ENCODE assay signal across 13 cellular contexts in the genomic region with DNA sequence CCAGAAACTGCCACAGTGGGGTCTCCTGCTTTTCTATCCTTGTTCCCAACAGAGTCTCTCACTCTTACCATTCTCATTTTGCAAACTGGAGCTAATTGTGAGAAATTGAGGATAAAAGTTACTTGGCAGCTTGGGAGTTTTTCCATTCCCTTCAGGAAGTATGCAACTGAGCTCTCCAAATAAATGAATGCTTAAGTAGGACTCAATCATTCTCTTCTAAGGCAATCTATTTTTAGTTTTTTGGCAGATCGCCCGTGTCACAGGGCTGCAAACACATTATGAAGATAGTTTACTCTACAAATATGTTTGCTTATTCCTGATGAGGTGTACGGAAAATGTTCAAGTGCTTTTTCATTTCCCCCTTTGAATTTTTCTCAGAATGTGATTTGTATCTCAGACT. TPM values are rescaled to one million over a fixed set of nuclear protein-coding genes. Genes with fewer than 3 reads are reported as not detected.
A peak's percentile ranks its signal among the peaks of the same experiment; 100 is the strongest.
DNase-seq lines count a peak whose midpoint lies in the region; ATAC-seq, FAIRE-seq and TF ChIP-seq lines count a peak whose summit lies in the region.
"Had no signal": no experiment of that assay in that cellular context is flagged by ENCODE, and none has a peak within 500 bp of the region (broad histone marks: within the 10 kb centered on the region; RNA-seq: fewer than 3 reads in every experiment).

No MANE protein-coding gene starts in this region.

- no peaks in the 10 kb centered on the region for H4K20me1 ChIP-seq in HepG2 (ENCODE audit: insufficient read depth, low read length)
- H4K20me1 ChIP-seq: BLaER1 had no signal

- H3K36me3 ChIP-seq in liver (ENCODE audit: control insufficient read depth in 4 of 4, insufficient read depth in 3 of 4, low read depth in 1 of 4, low read length in 3 of 4) (no peaks in the 10 kb centered on the region), HepG2 (replicated peaks in 1 of 2; ENCODE audit: control insufficient read depth in 1 of 2, insufficient read depth in 2 of 2, low read length in 2 of 2) (no peaks in the 10 kb centered on the region), adrenal gland (replicated peaks in 1 of 2) (no peaks in the 10 kb centered on the region), aorta (ENCODE audit: control insufficient read depth in 1 of 2, insufficient read depth in 2 of 2, low read length in 1 of 2) (no peaks in the 10 kb centered on the region)
- H3K36me3 ChIP-seq: BLaER1, SJSA1 had no signal

- no peak for ATAC-seq in HepG2
- peak; percentile 73 for ATAC-seq in aorta (ENCODE audit: low FRiP score)
- ATAC-seq in activated CD8-positive, alpha-beta memory T cell treated with anti-CD3 and anti-CD28 coated beads, Interleukin-2, amount 10 ng/mL, durations not matched to agents 7 days and 5 days = no peak
- no peak for ATAC-seq in stimulated activated effector memory CD8-positive, alpha-beta T cell treated with anti-CD3 and anti-CD28 coated beads, Interleukin-12 subunit alpha, Interleukin-12 subunit beta, amount 100 ng/mL, for 72 hours

- no TSS peak for BruUV-seq in HepG2 (replicated peaks; lab: Mats Ljungman, UMichigan)

- H3K4me1 Mint-ChIP-seq in activated CD8-positive, alpha-beta memory T cell treated with anti-CD3 and anti-CD28 coated beads, Interleukin-2, amount 10 ng/mL, durations not matched to agents 7 days and 5 days = no peaks in the 10 kb centered on the region
- H3K4me1 Mint-ChIP-seq in stimulated activated effector memory CD8-positive, alpha-beta T cell treated with anti-CD3 and anti-CD28 coated beads, Interleukin-12 subunit alpha, Interleukin-12 subunit beta, amount 100 ng/mL, for 72 hours = no peaks in the 10 kb centered on the region
- H3K4me1 Mint-ChIP-seq: memory B cell had no signal

- H3K36me3 Mint-ChIP-seq in activated CD8-positive, alpha-beta memory T cell treated with anti-CD3 and anti-CD28 coated beads, Interleukin-2, amount 10 ng/mL, durations not matched to agents 7 days and 5 days = no peaks in the 10 kb centered on the region
- H3K36me3 Mint-ChIP-seq in stimulated activated effector memory CD8-positive, alpha-beta T cell treated with anti-CD3 and anti-CD28 coated beads, Interleukin-12 subunit alpha, Interleukin-12 subunit beta, amount 100 ng/mL, for 72 hours = no peaks in the 10 kb centered on the region
- H3K36me3 Mint-ChIP-seq: memory B cell had no signal

- FAIRE-seq in HepG2 (lab: Jason Lieb, UNC) = no peak

- no peaks in the 10 kb centered on the region for H3K4me1 ChIP-seq in liver (ENCODE audit: control insufficient read depth in 4 of 4, insufficient read depth in 4 of 4, low read length in 3 of 4)
- H3K4me1 ChIP-seq in HepG2 (ENCODE audit: insufficient read depth, low read length) = no peaks in the 10 kb centered on the region
- no peaks in the 10 kb centered on the region for H3K4me1 ChIP-seq in adrenal gland (replicated peaks in 1 of 2)
- no peaks in the 10 kb centered on the region for H3K4me1 ChIP-seq in aorta (ENCODE audit: control insufficient read depth in 1 of 2, insufficient read depth in 2 of 2, low read length in 2 of 2)
- H3K4me1 ChIP-seq: BLaER1, SJSA1 had no signal

- H3K9me3 ChIP-seq in liver (ENCODE audit: control insufficient read depth in 4 of 4, low read length in 3 of 4) (no peaks in the 10 kb centered on the region), HepG2 (ENCODE audit: low read length) (no peaks in the 10 kb centered on the region), adrenal gland (replicated peaks in 1 of 3) (no peaks in the 10 kb centered on the region), aorta (ENCODE audit: control insufficient read depth, low read length) (no peaks in the 10 kb centered on the region)
- H3K9me3 ChIP-seq: BLaER1, SJSA1 had no signal

- 7% methylated on average over 3 of the region's 3 CpGs for WGBS in liver
- WGBS in HepG2 (ENCODE audit: low lambda C conversion rate) = 42% methylated on average over 3 of the region's 3 CpGs
- WGBS in adrenal gland, 4 donors = 13 to 47% (median 23%) methylated on average over 3 of the region's 3 CpGs
- 3 to 25% methylated on average over 3 of the region's 3 CpGs for WGBS in aorta, 2 donors

- TF ChIP-seq EP300 in HepG2 (IDR thresholded peaks at IDR 0.05; ENCODE audit: low read depth in 2 of 2, low read length in 2 of 2) = no peak
- TF ChIP-seq EP300 in HepG2 (CRISPR knock-in tag; IDR thresholded peaks at IDR 0.05; ENCODE audit: borderline replicate concordance) = no peak

- POLR2A ChIA-PET in HepG2 (lab: Yijun Ruan, JAX) = no interaction called here

- no peaks in the 10 kb centered on the region for H3K79me2 ChIP-seq in HepG2 (ENCODE audit: insufficient read depth, low read length)

- no peak for TF ChIP-seq CTCF in liver (IDR thresholded peaks at IDR 0.05; ENCODE audit: low read depth, low read length, missing input control)
- TF ChIP-seq CTCF in HepG2 (CRISPR knock-in tag; IDR thresholded peaks at IDR 0.05) = no peak
- TF ChIP-seq CTCF in adrenal gland (IDR thresholded peaks at IDR 0.05) = no peak

- no peak overlapping the region for H3K4me2 ChIP-seq in HepG2 (ENCODE audit: low read depth, low read length)
- H3K4me2 ChIP-seq: BLaER1 had no signal

- in situ Hi-C loops in HepG2 (cut with HindIII; ENCODE audit: extremely low pct_ligation_motif_present, low pct_unique_long_range_greater_than_20kb) = no loop called here

- H3K27ac Mint-ChIP-seq in activated CD8-positive, alpha-beta memory T cell treated with anti-CD3 and anti-CD28 coated beads, Interleukin-2, amount 10 ng/mL, durations not matched to agents 7 days and 5 days = no peak overlapping the region
- H3K27ac Mint-ChIP-seq in stimulated activated effector memory CD8-positive, alpha-beta T cell treated with anti-CD3 and anti-CD28 coated beads, Interleukin-12 subunit alpha, Interleukin-12 subunit beta, amount 100 ng/mL, for 72 hours = no peak overlapping the region
- H3K27ac Mint-ChIP-seq: memory B cell had no signal

- intact Hi-C loops in HepG2 (cut with micrococcal nuclease; ENCODE audit: unreplicated experiment) = no loop called here
- intact Hi-C loops in adrenal gland (cut with DNase I) = no loop called here
- intact Hi-C loops in aorta (cut with DNase I) = no loop called here

- TF ChIP-seq POLR2A in HepG2 (IDR thresholded peaks at IDR 0.05; ENCODE audit: insufficient read depth in 1 of 2, low read depth in 2 of 2, low read length in 2 of 2) (no peak), adrenal gland (IDR thresholded peaks at IDR 0.05) (no peak)

- CTCF ChIA-PET in HepG2 (lab: Yijun Ruan, JAX; ENCODE audit: low intra/inter-chr PET ratio, low total read pairs) = no interaction called here
- CTCF ChIA-PET in activated CD8-positive, alpha-beta memory T cell treated with anti-CD3 and anti-CD28 coated beads, Interleukin-2, amount 10 ng/mL, durations not matched to agents 7 days and 5 days (lab: Charles Lee) = no interaction called here

- H3K9me3 Mint-ChIP-seq in activated CD8-positive, alpha-beta memory T cell treated with anti-CD3 and anti-CD28 coated beads, Interleukin-2, amount 10 ng/mL, durations not matched to agents 7 days and 5 days (ENCODE audit: low read depth) = no peaks in the 10 kb centered on the region
- H3K9me3 Mint-ChIP-seq in stimulated activated effector memory CD8-positive, alpha-beta T cell treated with anti-CD3 and anti-CD28 coated beads, Interleukin-12 subunit alpha, Interleukin-12 subunit beta, amount 100 ng/mL, for 72 hours = no peaks in the 10 kb centered on the region
- H3K9me3 Mint-ChIP-seq: memory B cell had no signal

- no peak for DNase-seq in HepG2 (ENCODE audit: low spot score)
- peak; percentile 26 to 66 (median 40) for DNase-seq in adrenal gland
- peak; percentile 19 for DNase-seq in hepatic stellate cell (ENCODE audit: low spot score)
- DNase-seq in aorta = no peak
- no peak for DNase-seq in activated CD8-positive, alpha-beta memory T cell treated with anti-CD3 and anti-CD28 coated beads, Interleukin-2, amount 10 ng/mL, durations not matched to agents 7 days and 5 days
- no peak for DNase-seq in stimulated activated effector memory CD8-positive, alpha-beta T cell treated with anti-CD3 and anti-CD28 coated beads, Interleukin-12 subunit alpha, Interleukin-12 subunit beta, amount 100 ng/mL, for 72 hours (ENCODE audit: low spot score in 2 of 2)
- DNase-seq in SW 1271 (lab: John Stamatoyannopoulos, UW) = no peak
- DNase-seq: activated CD8-positive, alpha-beta memory T cell treated with anti-CD3 and anti-CD28 coated beads, Interleukin-2, amount 50 U/mL, for 48 hours; stimulated activated CD4-positive, alpha-beta T cell treated with anti-CD3 and anti-CD28 coated beads, Interleukin-4, amount 100 ng/mL, for 1 hour had no signal

- no peak overlapping the region for H2AFZ ChIP-seq in HepG2 (ENCODE audit: low read length)

- TF ChIP-seq RAD21 in liver (IDR thresholded peaks at IDR 0.05) (no peak), HepG2 (CRISPR knock-in tag; IDR thresholded peaks at IDR 0.05) (no peak)

- H3K27me3 Mint-ChIP-seq in activated CD8-positive, alpha-beta memory T cell treated with anti-CD3 and anti-CD28 coated beads, Interleukin-2, amount 10 ng/mL, durations not matched to agents 7 days and 5 days = no peaks in the 10 kb centered on the region
- H3K27me3 Mint-ChIP-seq: memory B cell had no signal

- H3K4me3 Mint-ChIP-seq in activated CD8-positive, alpha-beta memory T cell treated with anti-CD3 and anti-CD28 coated beads, Interleukin-2, amount 10 ng/mL, durations not matched to agents 7 days and 5 days = no peak overlapping the region
- H3K4me3 Mint-ChIP-seq in stimulated activated effector memory CD8-positive, alpha-beta T cell treated with anti-CD3 and anti-CD28 coated beads, Interleukin-12 subunit alpha, Interleukin-12 subunit beta, amount 100 ng/mL, for 72 hours = no peak overlapping the region
- H3K4me3 Mint-ChIP-seq: memory B cell had no signal

- H3K4me3 ChIP-seq in liver (ENCODE audit: low read depth in 1 of 3, low read length in 3 of 3) (no peak overlapping the region), HepG2 (replicated peaks in 1 of 3; ENCODE audit: insufficient read depth in 1 of 3, low read depth in 2 of 3, low read length in 3 of 3) (no peak overlapping the region), adrenal gland (no peak overlapping the region), aorta (ENCODE audit: low read length in 2 of 2) (no peak overlapping the region)
- H3K4me3 ChIP-seq: BLaER1, SJSA1 had no signal

- H3K27me3 ChIP-seq in liver (ENCODE audit: control insufficient read depth in 4 of 4, insufficient read depth in 4 of 4, low read length in 3 of 4) = peaks cover 0 to 2% (median 0%) of the 10 kb centered on the region in 4 donors
- no peaks in the 10 kb centered on the region for H3K27me3 ChIP-seq in HepG2 (ENCODE audit: control insufficient read depth in 1 of 2, insufficient read depth in 2 of 2, low read length in 2 of 2)
- H3K27me3 ChIP-seq in adrenal gland = peaks cover 8% of the 10 kb centered on the region
- no peaks in the 10 kb centered on the region for H3K27me3 ChIP-seq in aorta (ENCODE audit: control insufficient read depth in 1 of 2, insufficient read depth in 2 of 2, low read length in 1 of 2)
- H3K27me3 ChIP-seq: SJSA1 had no signal

- H3K27ac ChIP-seq in liver (ENCODE audit: low read depth in 1 of 2, low read length in 2 of 2) = peak overlapping the region in 1 of 2 donors; percentile 20
- no peak overlapping the region for H3K27ac ChIP-seq in HepG2 (ENCODE audit: extremely low read length, insufficient read depth, low read length)
- peak overlapping the region in 2 of 5 donors; percentile 29 to 58 for H3K27ac ChIP-seq in adrenal gland
- H3K27ac ChIP-seq in aorta (ENCODE audit: low read depth in 1 of 2, low read length in 2 of 2) = no peak overlapping the region
- H3K27ac ChIP-seq: BLaER1, SJSA1 had no signal

- H3K9ac ChIP-seq in liver (ENCODE audit: low read depth in 1 of 2, low read length in 2 of 2) (no peak overlapping the region), HepG2 (ENCODE audit: insufficient read depth, low read depth, low read length) (no peak overlapping the region)
- H3K9ac ChIP-seq: BLaER1 had no signal

RNA-seq across cellular contexts. Expression of a gene that starts 5.3 kb away (rescaled TPM):
- total RNA-seq in liver = not detected
- under 1 TPM in 1 of 2 donors, not detected in 1; 0.03 TPM for polyA plus RNA-seq in liver
- total RNA-seq in HepG2 (2016; rRNA removed; fragmentation: Illumina TruSeq; extraction: Trizol) = not detected in 2 replicates
- total RNA-seq in HepG2 (2016; cell fraction: cytosol; rRNA removed; fragmentation: Illumina TruSeq; extraction: Trizol; ENCODE audit: low read depth) = not detected in 2 replicates
- total RNA-seq in HepG2 (2016; cell fraction: insoluble cytoplasmic fraction; rRNA removed; fragmentation: Illumina TruSeq; extraction: Trizol) = not detected in 2 replicates
- not detected in 2 replicates for total RNA-seq in HepG2 (2016; cell fraction: membrane; rRNA removed; fragmentation: Illumina TruSeq; extraction: Trizol)
- not detected in 2 replicates for total RNA-seq in HepG2 (2016; cell fraction: nucleus; rRNA removed; fragmentation: Illumina TruSeq; extraction: Trizol)
- not detected in 2 replicates for polyA plus RNA-seq in HepG2 (2011; rRNA removed)
- polyA plus RNA-seq in HepG2 (2011; cell fraction: cytosol; rRNA removed) = not detected in 2 replicates
- polyA plus RNA-seq in HepG2 (2011; cell fraction: nucleus; rRNA removed) = not detected in 2 replicates
- polyA plus RNA-seq in HepG2 (2012) = 0.07 TPM in 1 of 2 replicates, not detected in the other
- polyA plus RNA-seq in HepG2 (2016; cell fraction: cytosol; fragmentation: Illumina TruSeq; extraction: Trizol; ENCODE audit: low read depth) = not detected in 2 replicates
- not detected in 2 replicates for polyA plus RNA-seq in HepG2 (2016; cell fraction: insoluble cytoplasmic fraction; fragmentation: Illumina TruSeq; extraction: Trizol; ENCODE audit: low read depth)
- not detected in 2 replicates for polyA plus RNA-seq in HepG2 (2016; cell fraction: membrane; fragmentation: Illumina TruSeq; extraction: Trizol; ENCODE audit: low read depth)
- polyA plus RNA-seq in HepG2 (2016; cell fraction: nucleus; fragmentation: Illumina TruSeq; extraction: Trizol; ENCODE audit: insufficient read depth, low read depth) = not detected in 2 replicates
- not detected in 2 replicates for polyA minus RNA-seq in HepG2 (2011; rRNA and poly(A)+ RNA removed; ENCODE audit: low replicate concordance)
- not detected in 2 replicates for polyA minus RNA-seq in HepG2 (2011; cell fraction: cytosol; rRNA and poly(A)+ RNA removed)
- not detected in 2 replicates for polyA minus RNA-seq in HepG2 (2011; cell fraction: nucleus; rRNA and poly(A)+ RNA removed)
- under 1 TPM in 1 of 8 donors, not detected in 7; 0.14 TPM for total RNA-seq in adrenal gland
- not detected for polyA plus RNA-seq in adrenal gland
- total RNA-seq in aorta = not detected
- not detected for polyA plus RNA-seq in aorta
- total RNA-seq in activated CD8-positive, alpha-beta memory T cell treated with anti-CD3 and anti-CD28 coated beads, Interleukin-2, amount 10 ng/mL, durations not matched to agents 7 days and 5 days = not detected
- total RNA-seq: SJSA1 had no signal

RNA-seq across cellular contexts. Expression of a gene that starts 25.2 kb away (rescaled TPM):
- total RNA-seq in liver = 1 to 10 TPM; 7.9 to 8.7 TPM
- polyA plus RNA-seq in liver = 1 to 10 TPM; 3.0 to 3.3 TPM
- 13.0 and 19.9 TPM in 2 replicates for total RNA-seq in HepG2 (2016; rRNA removed; fragmentation: Illumina TruSeq; extraction: Trizol)
- total RNA-seq in HepG2 (2016; cell fraction: cytosol; rRNA removed; fragmentation: Illumina TruSeq; extraction: Trizol; ENCODE audit: low read depth) = 2.2 and 2.5 TPM in 2 replicates
- 13.9 and 16.6 TPM in 2 replicates for total RNA-seq in HepG2 (2016; cell fraction: insoluble cytoplasmic fraction; rRNA removed; fragmentation: Illumina TruSeq; extraction: Trizol)
- 9.6 and 12.7 TPM in 2 replicates for total RNA-seq in HepG2 (2016; cell fraction: membrane; rRNA removed; fragmentation: Illumina TruSeq; extraction: Trizol)
- total RNA-seq in HepG2 (2016; cell fraction: nucleus; rRNA removed; fragmentation: Illumina TruSeq; extraction: Trizol) = 17.7 and 21.1 TPM in 2 replicates
- 4.4 and 6.0 TPM in 2 replicates for polyA plus RNA-seq in HepG2 (2011; rRNA removed)
- polyA plus RNA-seq in HepG2 (2011; cell fraction: cytosol; rRNA removed) = 2.1 and 2.7 TPM in 2 replicates
- 6.5 and 7.0 TPM in 2 replicates for polyA plus RNA-seq in HepG2 (2011; cell fraction: nucleus; rRNA removed)
- 4.1 and 6.2 TPM in 2 replicates for polyA plus RNA-seq in HepG2 (2012)
- 1.2 and 1.7 TPM in 2 replicates for polyA plus RNA-seq in HepG2 (2016; cell fraction: cytosol; fragmentation: Illumina TruSeq; extraction: Trizol; ENCODE audit: low read depth)
- polyA plus RNA-seq in HepG2 (2016; cell fraction: insoluble cytoplasmic fraction; fragmentation: Illumina TruSeq; extraction: Trizol; ENCODE audit: low read depth) = 14.7 and 15.1 TPM in 2 replicates
- 5.5 and 6.4 TPM in 2 replicates for polyA plus RNA-seq in HepG2 (2016; cell fraction: membrane; fragmentation: Illumina TruSeq; extraction: Trizol; ENCODE audit: low read depth)
- polyA plus RNA-seq in HepG2 (2016; cell fraction: nucleus; fragmentation: Illumina TruSeq; extraction: Trizol; ENCODE audit: insufficient read depth, low read depth) = 21.5 and 24.4 TPM in 2 replicates
- polyA minus RNA-seq in HepG2 (2011; rRNA and poly(A)+ RNA removed; ENCODE audit: low replicate concordance) = 11.0 and 43.0 TPM in 2 replicates
- polyA minus RNA-seq in HepG2 (2011; cell fraction: cytosol; rRNA and poly(A)+ RNA removed) = 4.2 and 4.8 TPM in 2 replicates
- 19.6 and 23.0 TPM in 2 replicates for polyA minus RNA-seq in HepG2 (2011; cell fraction: nucleus; rRNA and poly(A)+ RNA removed)
- 1 to 10 TPM; 1.1 to 6.8 (median 5.0) TPM for total RNA-seq in adrenal gland
- 1 to 10 TPM; 4.2 to 5.7 (median 5.2) TPM for polyA plus RNA-seq in adrenal gland
- total RNA-seq in aorta = 10 to 100 TPM; 13.9 to 20.4 TPM
- polyA plus RNA-seq in aorta = 1 to 10 TPM; 5.4 to 7.1 TPM
- 10 to 100 TPM; 21.5 to 25.0 TPM for total RNA-seq in activated CD8-positive, alpha-beta memory T cell treated with anti-CD3 and anti-CD28 coated beads, Interleukin-2, amount 10 ng/mL, durations not matched to agents 7 days and 5 days

RNA-seq across cellular contexts. Expression of a gene that starts 40.2 kb away (rescaled TPM):
- total RNA-seq in liver = 10 to 100 TPM in 1 of 2 donors, 1 to 10 TPM in 1; 2.8 to 11.3 TPM
- polyA plus RNA-seq in liver = 1 to 10 TPM; 2.4 to 3.1 TPM
- 13.8 and 18.2 TPM in 2 replicates for total RNA-seq in HepG2 (2016; rRNA removed; fragmentation: Illumina TruSeq; extraction: Trizol)
- total RNA-seq in HepG2 (2016; cell fraction: cytosol; rRNA removed; fragmentation: Illumina TruSeq; extraction: Trizol; ENCODE audit: low read depth) = 2.5 and 2.9 TPM in 2 replicates
- 13.0 and 18.9 TPM in 2 replicates for total RNA-seq in HepG2 (2016; cell fraction: insoluble cytoplasmic fraction; rRNA removed; fragmentation: Illumina TruSeq; extraction: Trizol)
- total RNA-seq in HepG2 (2016; cell fraction: membrane; rRNA removed; fragmentation: Illumina TruSeq; extraction: Trizol) = 5.6 and 6.2 TPM in 2 replicates
- total RNA-seq in HepG2 (2016; cell fraction: nucleus; rRNA removed; fragmentation: Illumina TruSeq; extraction: Trizol) = 5.5 and 5.7 TPM in 2 replicates
- 3.9 and 4.2 TPM in 2 replicates for polyA plus RNA-seq in HepG2 (2011; rRNA removed)
- 2.4 and 2.8 TPM in 2 replicates for polyA plus RNA-seq in HepG2 (2011; cell fraction: cytosol; rRNA removed)
- 1.3 and 1.4 TPM in 2 replicates for polyA plus RNA-seq in HepG2 (2011; cell fraction: nucleus; rRNA removed)
- polyA plus RNA-seq in HepG2 (2012) = 3.0 and 9.4 TPM in 2 replicates
- 1.4 and 2.5 TPM in 2 replicates for polyA plus RNA-seq in HepG2 (2016; cell fraction: cytosol; fragmentation: Illumina TruSeq; extraction: Trizol; ENCODE audit: low read depth)
- polyA plus RNA-seq in HepG2 (2016; cell fraction: insoluble cytoplasmic fraction; fragmentation: Illumina TruSeq; extraction: Trizol; ENCODE audit: low read depth) = 13.5 and 14.9 TPM in 2 replicates
- 3.8 and 4.5 TPM in 2 replicates for polyA plus RNA-seq in HepG2 (2016; cell fraction: membrane; fragmentation: Illumina TruSeq; extraction: Trizol; ENCODE audit: low read depth)
- polyA plus RNA-seq in HepG2 (2016; cell fraction: nucleus; fragmentation: Illumina TruSeq; extraction: Trizol; ENCODE audit: insufficient read depth, low read depth) = 8.7 and 9.7 TPM in 2 replicates
- 8.4 and 41.0 TPM in 2 replicates for polyA minus RNA-seq in HepG2 (2011; rRNA and poly(A)+ RNA removed; ENCODE audit: low replicate concordance)
- 1.1 and 2.1 TPM in 2 replicates for polyA minus RNA-seq in HepG2 (2011; cell fraction: cytosol; rRNA and poly(A)+ RNA removed)
- 1.4 and 2.0 TPM in 2 replicates for polyA minus RNA-seq in HepG2 (2011; cell fraction: nucleus; rRNA and poly(A)+ RNA removed)
- 1 to 10 TPM in 7 of 8 donors, under 1 TPM in 1; 0.39 to 4.2 (median 2.2) TPM for total RNA-seq in adrenal gland
- polyA plus RNA-seq in adrenal gland = 1 to 10 TPM in 1 of 3 donors, under 1 TPM in 2; 0.75 to 1.5 (median 0.91) TPM
- total RNA-seq in aorta = 1 to 10 TPM; 1.3 to 2.9 TPM
- under 1 TPM; 0.25 to 0.84 TPM for polyA plus RNA-seq in aorta
- under 1 TPM; 0.49 to 0.82 TPM for total RNA-seq in activated CD8-positive, alpha-beta memory T cell treated with anti-CD3 and anti-CD28 coated beads, Interleukin-2, amount 10 ng/mL, durations not matched to agents 7 days and 5 days

Comparison
In these comparisons a context has a peak if more than half of its experiments do, and no peak if none do; other contexts are left out.
1. DNase-seq: peak in adrenal gland (7 of 7) and hepatic stellate cell (single experiment); none in HepG2 (single experiment), aorta (0 of 2), activated CD8-positive, alpha-beta memory T cell treated with anti-CD3 and anti-CD28 coated beads, Interleukin-2, amount 10 ng/mL, durations not matched to agents 7 days and 5 days (single experiment), stimulated activated effector memory CD8-positive, alpha-beta T cell treated with anti-CD3 and anti-CD28 coated beads, Interleukin-12 subunit alpha, Interleukin-12 subunit beta, amount 100 ng/mL, for 72 hours (0 of 2) and SW 1271 (0 of 2).